In genomic region chr4:178138491-178138890, GRCh38 we compare ENCODE assay signal across 7 cellular contexts.
"Had no signal": no experiment of that assay in that cellular context is flagged by ENCODE, and none has a peak within 500 bp of the region (broad histone marks: within the 10 kb centered on the region; RNA-seq: fewer than 3 reads in every experiment).

No MANE protein-coding gene starts in this region.

- ATAC-seq: HCT116, HepG2 had no signal

- DNase-seq: GM23248, GOT3, H7, HFFc6 had no signal

- H3K36me3 Mint-ChIP-seq: IgD-negative memory B cell had no signal

- H3K27me3 Mint-ChIP-seq: IgD-negative memory B cell had no signal

- H3K4me3 Mint-ChIP-seq: HFFc6, IgD-negative memory B cell had no signal

- H3K4me1 Mint-ChIP-seq: IgD-negative memory B cell had no signal

- H3K27ac Mint-ChIP-seq: HFFc6, IgD-negative memory B cell had no signal
